In the genomic region with DNA sequence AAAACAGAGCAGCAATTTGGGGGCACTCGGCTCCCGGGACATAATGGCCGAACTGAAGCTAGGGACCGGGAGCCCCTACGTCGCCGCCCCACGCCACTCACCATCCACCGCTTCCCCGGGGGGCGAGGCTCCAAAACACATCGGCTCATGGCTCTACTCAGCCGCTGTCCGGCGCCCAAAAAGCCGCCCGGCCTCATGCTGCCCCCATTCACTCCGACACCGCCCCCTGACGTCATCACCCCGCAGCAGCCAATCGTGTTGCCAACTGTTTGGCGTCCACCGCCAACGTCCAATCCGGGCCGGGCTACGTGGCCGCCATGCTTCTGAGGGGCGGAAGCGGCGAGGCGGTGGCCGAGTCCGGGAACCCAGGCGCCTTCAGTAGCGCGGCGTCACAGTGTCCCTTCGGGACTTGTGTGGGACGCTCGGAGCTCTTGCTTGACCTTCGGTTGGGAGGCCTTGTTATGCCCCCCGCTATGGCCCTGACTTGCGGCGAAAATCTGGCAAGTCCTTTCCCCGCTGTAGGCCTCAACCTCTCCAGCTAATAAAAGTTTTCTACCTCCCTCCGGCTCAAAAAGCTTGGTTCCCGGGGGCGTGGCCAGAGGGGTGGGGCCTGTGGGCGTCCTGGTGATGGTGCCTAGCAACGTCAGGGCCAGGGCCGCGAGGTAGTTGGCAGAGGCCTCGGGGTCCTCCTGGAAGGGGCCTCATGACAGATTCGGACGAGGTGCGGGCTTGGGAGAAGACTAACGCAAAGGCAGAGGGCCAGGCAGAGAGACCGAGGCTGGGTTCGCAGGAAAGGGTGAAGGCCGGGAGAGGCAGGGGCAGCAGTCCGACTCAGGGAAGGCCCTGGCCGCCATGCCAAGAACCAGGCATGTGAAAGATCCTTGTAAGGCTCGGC, we compare ENCODE assay signal across 8 cellular contexts. TPM values are rescaled to one million over a fixed set of nuclear protein-coding genes. Genes with fewer than 3 reads are reported as not detected.
DNase-seq lines count a peak whose midpoint lies in the region; ATAC-seq and TF ChIP-seq lines count a peak whose summit lies in the region.

A gene with protein sequence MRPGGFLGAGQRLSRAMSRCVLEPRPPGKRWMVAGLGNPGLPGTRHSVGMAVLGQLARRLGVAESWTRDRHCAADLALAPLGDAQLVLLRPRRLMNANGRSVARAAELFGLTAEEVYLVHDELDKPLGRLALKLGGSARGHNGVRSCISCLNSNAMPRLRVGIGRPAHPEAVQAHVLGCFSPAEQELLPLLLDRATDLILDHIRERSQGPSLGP (minus strand): TSS at position 221 of the 895 bp plus-strand sequence. CDS start 24 bp downstream, at position 197.
Gene TTC16, plus strand, starts transcription at position 637 of the 895 bp plus-strand sequence. Its CDS starts 67 bp downstream, at position 704.

- WGBS in adrenal gland, 4 donors = 2 to 12% (median 5%) methylated on average over 7 to 65 of the region's 65 CpGs
- 4% methylated on average over 62 to 65 of the region's 65 CpGs for WGBS in heart right ventricle, 2 donors

- H3K36me3 ChIP-seq in adrenal gland (replicated peaks in 1 of 2) (no peaks in the 10 kb centered on the region), heart right ventricle (no peaks in the 10 kb centered on the region)

- peak within 1 kb of the TSS; percentile 99 for H3K4me3 Mint-ChIP-seq in type B pancreatic cell

- H3K36me3 Mint-ChIP-seq in type B pancreatic cell = no peaks in the 10 kb centered on the region

- TF ChIP-seq CTCF in GM13976 (IDR thresholded peaks at IDR 0.05; ENCODE audit: borderline replicate concordance, control extremely low read depth, extremely low read depth, insufficient read depth, missing control alignments) (no peak), adrenal gland (IDR thresholded peaks at IDR 0.05) (no peak), heart right ventricle (IDR thresholded peaks at IDR 0.05) (no peak), type B pancreatic cell (conservative IDR thresholded peaks at IDR 0.05) (no peak)

- no peaks in the 10 kb centered on the region for H3K27me3 ChIP-seq in adrenal gland
- H3K27me3 ChIP-seq in heart right ventricle = no peaks in the 10 kb centered on the region

- in situ Hi-C loops in GM13976 (cut with MboI; ENCODE audit: low sequenced_read_pairs, unreplicated experiment) = no loop called here

- H3K9me3 ChIP-seq in adrenal gland (replicated peaks in 1 of 3) (no peaks in the 10 kb centered on the region), heart right ventricle (no peaks in the 10 kb centered on the region)

- DNase-seq in GM13976 (ENCODE audit: low spot score) (peak; percentile 100), NCI-H1436 treated with DMSO at 0.1 percent for 48 hours (lab: John Stamatoyannopoulos, UW) (peak; percentile 37), T follicular helper cell (ENCODE audit: low read depth) (peak; percentile 96), adrenal gland (peak; percentile 97 to 98 (median 98)), heart right ventricle (peak; percentile 97 to 98), pons (ENCODE audit: low spot score) (peak; percentile 95), type B pancreatic cell (ENCODE audit: extremely low spot score, unreplicated experiment) (peak; percentile 96)

- ATAC-seq in HG02852 (IDR thresholded peaks at IDR 0.05; ENCODE audit: unreplicated experiment) = peak; percentile 89
- peak; percentile 95 to 98 (median 96) for ATAC-seq in heart right ventricle

- H3K27ac ChIP-seq in adrenal gland = peak within 1 kb of the TSS; percentile 36 to 85 (median 80)
- peak within 1 kb of the TSS; percentile 4 to 91 (median 84) for H3K27ac ChIP-seq in heart right ventricle

- H3K27me3 Mint-ChIP-seq in type B pancreatic cell = peaks cover 6% of the 10 kb centered on the region

- H3K4me1 ChIP-seq in adrenal gland (replicated peaks in 1 of 2) (peaks cover 14 to 22% of the 10 kb centered on the region in 2 donors), heart right ventricle (peaks cover 5 to 23% (median 18%) of the 10 kb centered on the region in 9 donors)

- peak in 1 of 2 donors; percentile 68 for TF ChIP-seq POLR2A in adrenal gland (IDR thresholded peaks at IDR 0.05)

- H3K9me3 Mint-ChIP-seq in type B pancreatic cell = no peaks in the 10 kb centered on the region

- H3K4me3 ChIP-seq in adrenal gland (peak within 1 kb of the TSS; percentile 49 to 98 (median 76)), heart right ventricle (peak within 1 kb of the TSS; percentile 52 to 95 (median 82))

- intact Hi-C loops in adrenal gland (cut with DNase I) = no loop called here
- intact Hi-C loops in heart right ventricle (cut with DNase I) = loop anchor here in 3 of 10 donors (5.0 kb wide), 1 partner anchor 103 kb away; the partner anchor contains the start of gene STXBP1 (in 3 of the 3)

- peak within 1 kb of the TSS; percentile 95 for H3K27ac Mint-ChIP-seq in type B pancreatic cell

- H3K4me1 Mint-ChIP-seq in type B pancreatic cell (ENCODE audit: unreplicated experiment) = peaks cover 10% of the 10 kb centered on the region

RNA-seq across cellular contexts. Expression of the first gene that starts in this region (rescaled TPM):
- total RNA-seq in adrenal gland (10 to 100 TPM; 20.8 to 34.8 (median 24.3) TPM), heart right ventricle (10 to 100 TPM in 8 of 10 donors, 1 to 10 TPM in 2; 8.1 to 14.1 (median 11.5) TPM), type B pancreatic cell (ENCODE audit: low replicate concordance) (12.0 and 13.9 TPM in 2 replicates)
- polyA plus RNA-seq in adrenal gland (10 to 100 TPM in 2 of 3 donors, 1 to 10 TPM in 1; 3.4 to 32.8 (median 19.5) TPM), heart right ventricle (10 to 100 TPM; 10.8 to 47.0 TPM)

RNA-seq across cellular contexts. Expression of gene TTC16, which starts in this region (rescaled TPM):
- total RNA-seq in adrenal gland (1 to 10 TPM in 1 of 8 donors, under 1 TPM in 5, not detected in 2; under 0.01 to 1.0 (median 0.20) TPM), heart right ventricle (under 1 TPM in 9 of 10 donors, not detected in 1; 0.04 to 0.61 (median 0.32) TPM), type B pancreatic cell (ENCODE audit: low replicate concordance) (0.10 TPM in 1 of 2 replicates, not detected in the other)
- polyA plus RNA-seq in adrenal gland (under 1 TPM; 0.11 to 0.57 (median 0.48) TPM), heart right ventricle (1 to 10 TPM in 1 of 2 donors, under 1 TPM in 1; 0.04 to 1.4 TPM)

Comparison
In these comparisons a context has a peak if more than half of its experiments do, and no peak if none do; other contexts are left out.
1. Peak in every context shown above with its lines: DNase-seq, ATAC-seq, H3K4me3 ChIP-seq and H3K27ac ChIP-seq.
2. DNase-seq: peak in every context shown above with its lines; median percentile 100 in GM13976; 98 in adrenal gland; 98 in heart right ventricle; 96 in T follicular helper cell; 96 in type B pancreatic cell; 95 in pons; 37 in NCI-H1436 treated with DMSO at 0.1 percent for 48 hours.